In the genomic region with DNA sequence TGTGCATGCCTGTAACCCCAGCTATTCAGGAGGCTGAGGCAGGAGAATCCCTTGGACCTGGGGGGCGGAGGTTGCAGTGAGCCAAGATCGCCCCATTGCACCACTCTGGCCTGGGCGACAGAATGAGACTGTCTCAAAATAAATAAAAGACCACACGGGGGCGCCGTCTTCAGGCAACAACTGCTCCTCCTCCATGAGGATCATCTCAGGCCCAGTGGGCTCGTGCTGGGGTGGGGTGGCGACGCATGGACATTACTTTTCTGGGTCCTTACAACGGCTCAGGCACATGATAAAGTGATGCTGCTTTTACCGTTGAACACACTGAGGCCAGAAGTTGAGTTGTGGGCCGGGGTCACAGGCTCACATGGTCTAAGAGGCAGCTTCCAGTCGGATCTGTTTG, we compare ENCODE assay signal across 8 cellular contexts. TPM values are rescaled to one million over a fixed set of nuclear protein-coding genes. Genes with fewer than 3 reads are reported as not detected.
A peak's percentile ranks its signal among the peaks of the same experiment; 100 is the strongest.
DNase-seq lines count a peak whose midpoint lies in the region; ATAC-seq and TF ChIP-seq lines count a peak whose summit lies in the region.

No MANE protein-coding gene starts in this region.

- TF ChIP-seq CTCF in heart left ventricle (IDR thresholded peaks at IDR 0.05) = peak in 9 of 12 donors; percentile 22 to 57 (median 43)

- H3K9me3 ChIP-seq in heart left ventricle = no peaks in the 10 kb centered on the region

- peaks cover 0 to 18% (median 0%) of the 10 kb centered on the region in 9 donors for H3K27me3 ChIP-seq in heart left ventricle

- intact Hi-C loops in heart left ventricle (cut with DNase I) (loop anchor here in 1 of 10 donors (10.0 kb wide), 1 partner anchor 148 kb away; no protein-coding TSS in a partner anchor), Right ventricle myocardium superior (cut with DNase I) (no loop called here)

- H3K4me3 ChIP-seq in heart left ventricle = no peak overlapping the region

- ATAC-seq in heart left ventricle (peak in 2 of 4 donors; percentile 18 to 40), Right ventricle myocardium superior (ENCODE audit: poor library complexity) (no peak), HG03354 (IDR thresholded peaks at IDR 0.05; ENCODE audit: poor library complexity, severe bottlenecking, unreplicated experiment) (no peak)

- H3K4me1 ChIP-seq in heart left ventricle = peaks cover 0 to 23% (median 0%) of the 10 kb centered on the region in 12 donors

- H3K36me3 ChIP-seq in heart left ventricle = no peaks in the 10 kb centered on the region

- DNase-seq in heart left ventricle (no peak), Right ventricle myocardium superior (no peak), NCI-H226 (peak; percentile 11), kidney tubule cell (ENCODE audit: low spot score) (peak; percentile 25), middle frontal gyrus (ENCODE audit: extremely low spot score, low spot score) (no peak), cerebellum (ENCODE audit: low spot score) (no peak)
- DNase-seq in activated naive CD4-positive, alpha-beta T cell treated with anti-CD3 and anti-CD28 coated beads, Interleukin-2, amount 50 U/mL, for 16 hours = peak; percentile 34

- no peak overlapping the region for H3K27ac ChIP-seq in heart left ventricle

- WGBS in heart left ventricle, 4 donors = 23 to 46% (median 36%) methylated on average over 6 to 13 of the region's 13 CpGs

- no peak for TF ChIP-seq POLR2A in heart left ventricle (IDR thresholded peaks at IDR 0.05)

RNA-seq across cellular contexts. Expression of gene PRMT7, which starts 56.2 kb away (rescaled TPM):
- total RNA-seq in heart left ventricle = 10 to 100 TPM; 21.9 to 34.0 (median 30.7) TPM
- 10 to 100 TPM; 21.0 to 37.4 TPM for polyA plus RNA-seq in heart left ventricle
- total RNA-seq in Right ventricle myocardium superior = 28.1 TPM
- total RNA-seq in cerebellum = 50.8 TPM

RNA-seq across cellular contexts. Expression of gene SLC7A6OS, which starts 56.3 kb away (rescaled TPM):
- total RNA-seq in heart left ventricle (10 to 100 TPM in 6 of 9 donors, 1 to 10 TPM in 3; 8.1 to 16.2 (median 11.2) TPM), Right ventricle myocardium superior (11.2 TPM), cerebellum (18.6 TPM)
- polyA plus RNA-seq in heart left ventricle = 1 to 10 TPM; 9.6 to 9.9 TPM

Comparison
In these comparisons a context has a peak if more than half of its experiments do, and no peak if none do; other contexts are left out.
1. DNase-seq: peak in NCI-H226 (single experiment), activated naive CD4-positive, alpha-beta T cell treated with anti-CD3 and anti-CD28 coated beads, Interleukin-2, amount 50 U/mL, for 16 hours (single experiment) and kidney tubule cell (single experiment); none in heart left ventricle (0 of 5), Right ventricle myocardium superior (single experiment), middle frontal gyrus (single experiment) and cerebellum (single experiment).